In the genomic region with DNA sequence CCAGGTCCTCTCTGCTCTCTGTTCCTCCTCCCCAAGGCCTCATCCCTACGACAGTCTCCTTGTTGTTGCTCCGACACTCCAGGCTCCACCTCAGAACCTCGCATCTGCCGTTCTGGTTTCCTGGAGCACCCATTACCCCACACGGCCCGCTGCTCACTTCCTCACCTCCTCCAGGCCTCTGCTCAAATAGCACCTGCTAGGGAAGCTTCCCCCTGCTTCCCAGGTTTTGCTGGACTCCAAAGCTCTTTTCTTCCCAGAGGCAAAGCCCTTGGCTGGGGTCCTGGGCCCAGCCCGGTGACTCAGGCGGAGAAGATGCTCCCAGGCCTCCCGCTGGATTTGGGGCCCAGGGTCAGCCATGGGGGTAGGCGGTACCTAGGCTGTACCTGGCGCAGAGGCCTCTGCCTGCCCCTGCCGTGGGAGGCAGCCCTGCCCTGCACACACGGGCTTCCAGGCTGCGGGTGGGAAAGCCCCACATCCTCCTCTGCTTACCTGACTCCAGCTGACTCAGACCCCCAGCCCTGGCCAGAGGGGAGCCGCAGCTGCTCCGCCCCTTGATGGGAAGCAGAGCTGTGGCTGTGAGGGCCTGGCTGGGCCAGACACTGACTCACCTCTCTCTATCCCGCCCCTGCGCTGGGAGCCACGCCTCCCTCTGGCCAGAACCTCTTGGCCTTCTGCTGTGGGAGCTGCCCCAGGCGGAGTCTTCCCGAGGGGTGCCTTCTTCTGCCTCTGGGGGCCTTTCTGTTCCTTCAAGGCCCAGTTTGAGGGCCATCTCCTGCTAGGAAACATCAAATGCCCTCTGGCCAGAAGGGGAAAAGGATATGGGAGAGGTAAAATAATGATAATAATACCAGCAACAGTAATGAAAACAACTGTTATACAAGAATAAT, we compare ENCODE assay signal across 8 cellular contexts.
DNase-seq lines count a peak whose midpoint lies in the region; ATAC-seq and TF ChIP-seq lines count a peak whose summit lies in the region.

No MANE protein-coding gene starts in this region.

- H3K4me3 ChIP-seq in IMR-90 (ENCODE audit: insufficient read depth, low read depth, low read length) (peak overlapping the region; percentile 16), body of pancreas (no peak overlapping the region), stomach smooth muscle (ENCODE audit: low read length in 2 of 2) (peak overlapping the region; percentile 32 to 62)

- peak overlapping the region; percentile 95 for H3K4ac ChIP-seq in IMR-90 (ENCODE audit: low read depth, low read length)

- WGBS in IMR-90 (ENCODE audit: extremely low coverage in 2 of 2, insufficient read length in 1 of 2), 2 experiments = 88% methylated on average over 4 of the region's 21 CpGs; no CpG with 5 or more reads in 1 of the 2 experiments
- WGBS in body of pancreas, 2 donors = 43 to 48% methylated on average over 13 to 17 of the region's 21 CpGs

- peak overlapping the region; percentile 95 for H3K14ac ChIP-seq in IMR-90 (replicated peaks; ENCODE audit: low read depth, low read length)

- H3K27me3 ChIP-seq in IMR-90 (ENCODE audit: control insufficient read depth, insufficient read depth, low read length) (no peaks in the 10 kb centered on the region), body of pancreas (no peaks in the 10 kb centered on the region), stomach smooth muscle (ENCODE audit: control insufficient read depth in 1 of 2, insufficient read depth in 2 of 2, low read length in 2 of 2) (no peaks in the 10 kb centered on the region)

- peak overlapping the region; percentile 90 for H4K91ac ChIP-seq in IMR-90 (ENCODE audit: insufficient read depth, low read depth, low read length)

- H4K20me1 ChIP-seq in IMR-90 (ENCODE audit: insufficient read depth, low read length) = no peaks in the 10 kb centered on the region

- dilution Hi-C loops in IMR-90 (cut with HindIII; ENCODE audit: low sequenced_read_pairs, unreplicated experiment) = no loop called here

- intact Hi-C loops in IMR-90 (cut with micrococcal nuclease) (no loop called here), body of pancreas (cut with DNase I) (no loop called here)

- no TSS peak for BruUV-seq in IMR-90 (replicated peaks; lab: Mats Ljungman, UMichigan)

- peak overlapping the region; percentile 86 for H3K18ac ChIP-seq in IMR-90 (ENCODE audit: low read depth, low read length)

- DNase-seq in AG20443 (ENCODE audit: low spot score) (peak; percentile 97), IMR-90 (peak; percentile 97), body of pancreas (peak; percentile 77 to 95 (median 88)), kidney glomerular epithelial cell (lab: John Stamatoyannopoulos, UW) (peak; percentile 97), GM10266 (ENCODE audit: extremely low spot score) (no peak), NCI-H146 (lab: John Stamatoyannopoulos, UW) (no peak), hippocampal formation (lab: John Stamatoyannopoulos, UW) (no peak)

- H4K5ac ChIP-seq in IMR-90 (ENCODE audit: low read depth, low read length) = peak overlapping the region; percentile 82

- no peaks in the 10 kb centered on the region for H3K9me3 ChIP-seq in IMR-90 (ENCODE audit: control insufficient read depth, insufficient read depth, low read length)
- H3K9me3 ChIP-seq in body of pancreas = no peaks in the 10 kb centered on the region
- no peaks in the 10 kb centered on the region for H3K9me3 ChIP-seq in stomach smooth muscle (ENCODE audit: control insufficient read depth in 2 of 2, low read length in 2 of 2)

- POLR2A ChIA-PET in IMR-90 (lab: Charles Lee; ENCODE audit: unreplicated experiment) = no interaction called here

- peak overlapping the region; percentile 94 for H2BK20ac ChIP-seq in IMR-90 (ENCODE audit: low read depth, low read length)

- peak overlapping the region; percentile 87 to 97 for H4K8ac ChIP-seq in IMR-90 (ENCODE audit: low read depth in 2 of 2, low read length in 2 of 2)

- H3K9me1 ChIP-seq in IMR-90 (ENCODE audit: insufficient read depth, low read length) = peaks cover 29% of the 10 kb centered on the region

- H2AK9ac ChIP-seq in IMR-90 (replicated peaks; ENCODE audit: low read depth, low read length, poor library complexity) = peak overlapping the region; percentile 94

- peak overlapping the region; percentile 99 for H2BK15ac ChIP-seq in IMR-90 (ENCODE audit: low read depth, low read length)

- peak overlapping the region; percentile 79 for H2BK5ac ChIP-seq in IMR-90 (ENCODE audit: low read depth, low read length, poor library complexity, severe bottlenecking)

- peak overlapping the region; percentile 45; the same call in 1 of the 2 replicates for H3K56ac ChIP-seq in IMR-90 (ENCODE audit: extremely low read depth, insufficient read depth, low read length)

- in situ Hi-C loops in IMR-90 (cut with MboI; ENCODE audit: low sequenced_read_pairs) = no loop called here

- peaks cover 0 to 19% of the 10 kb centered on the region in 2 experiments; a peak in 2 of 4 replicates for H3K79me1 ChIP-seq in IMR-90 (ENCODE audit: low read depth in 1 of 2, low read length in 2 of 2)

- H2AK5ac ChIP-seq in IMR-90 (ENCODE audit: low read depth, low read length) = peak overlapping the region; percentile 98

- H3K4me1 ChIP-seq in IMR-90 (ENCODE audit: control insufficient read depth, insufficient read depth, low read length) (peaks cover 25% of the 10 kb centered on the region), body of pancreas (peaks cover 26% of the 10 kb centered on the region), stomach smooth muscle (ENCODE audit: control insufficient read depth, insufficient read depth, low read length) (peaks cover 21% of the 10 kb centered on the region)

- ATAC-seq in IMR-90 (ENCODE audit: low read depth) = peak; percentile 99
- peak; percentile 93 for ATAC-seq in body of pancreas

- peak overlapping the region; percentile 64 for H3K4me2 ChIP-seq in IMR-90 (ENCODE audit: low read depth, low read length)

- peak overlapping the region; percentile 78 for H3K23ac ChIP-seq in IMR-90 (ENCODE audit: low read depth, low read length)

- peak; percentile 45 for TF ChIP-seq POLR2A in IMR-90 (IDR thresholded peaks at IDR 0.05; ENCODE audit: low read depth, low read length)
- TF ChIP-seq POLR2A in body of pancreas (IDR thresholded peaks at IDR 0.05) = peak; percentile 72 to 82 (median 75)

- peak; percentile 36; the same call in 1 of the 2 replicates for TF ChIP-seq RAD21 in IMR-90 (IDR thresholded peaks at IDR 0.05; ENCODE audit: low read length)

- H3K36me3 ChIP-seq in IMR-90 (ENCODE audit: control insufficient read depth, insufficient read depth, low read length) (no peaks in the 10 kb centered on the region), body of pancreas (replicated peaks in 1 of 2; ENCODE audit: insufficient read depth in 1 of 2, low read depth in 2 of 2) (no peaks in the 10 kb centered on the region), stomach smooth muscle (ENCODE audit: control insufficient read depth in 2 of 2, insufficient read depth in 2 of 2, low read length in 2 of 2) (no peaks in the 10 kb centered on the region)

- H2AFZ ChIP-seq in IMR-90 (replicated peaks; ENCODE audit: low read length, poor library complexity) = peak overlapping the region; percentile 93

- TF ChIP-seq CTCF in IMR-90 (conservative IDR thresholded peaks at IDR 0.05; ENCODE audit: low read depth, low read length) (no peak), body of pancreas (IDR thresholded peaks at IDR 0.05) (no peak), GM10266 (IDR thresholded peaks at IDR 0.05; ENCODE audit: control insufficient read depth, insufficient read depth, low read depth, missing control alignments) (no peak)

- H3K27ac ChIP-seq in IMR-90 (ENCODE audit: insufficient read depth, low read length) = peak overlapping the region; percentile 72
- H3K27ac ChIP-seq in body of pancreas = peak overlapping the region; percentile 68 to 87 (median 78)
- peak overlapping the region; percentile 64 for H3K27ac ChIP-seq in stomach smooth muscle (ENCODE audit: low read length)

- CTCF ChIA-PET in IMR-90 (lab: Yijun Ruan, JAX) = interaction anchor here (0.5 to 1.0 kb wide), 4 partner anchors 40 to 120 kb away, joined by 3 read pairs; no protein-coding TSS in a partner anchor

- H3K9ac ChIP-seq in IMR-90 (ENCODE audit: low read depth, low read length) (peak overlapping the region; percentile 61), stomach smooth muscle (ENCODE audit: low read length in 2 of 2) (peak overlapping the region; percentile 19 to 55)

- peak overlapping the region; percentile 95 for H2BK120ac ChIP-seq in IMR-90 (ENCODE audit: low read depth, low read length)

TF ChIP-seq in IMR-90, 13 proteins besides CTCF, POLR2A, EP300 and RAD21 (continues in another document):
- TF ChIP-seq, protein P1, sequence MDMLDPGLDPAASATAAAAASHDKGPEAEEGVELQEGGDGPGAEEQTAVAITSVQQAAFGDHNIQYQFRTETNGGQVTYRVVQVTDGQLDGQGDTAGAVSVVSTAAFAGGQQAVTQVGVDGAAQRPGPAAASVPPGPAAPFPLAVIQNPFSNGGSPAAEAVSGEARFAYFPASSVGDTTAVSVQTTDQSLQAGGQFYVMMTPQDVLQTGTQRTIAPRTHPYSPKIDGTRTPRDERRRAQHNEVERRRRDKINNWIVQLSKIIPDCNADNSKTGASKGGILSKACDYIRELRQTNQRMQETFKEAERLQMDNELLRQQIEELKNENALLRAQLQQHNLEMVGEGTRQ (IDR thresholded peaks at IDR 0.05; ENCODE audit: low read depth, low read length) = no peak
- TF ChIP-seq RCOR1 (IDR thresholded peaks at IDR 0.05; ENCODE audit: insufficient replicate concordance, low read length) (no peak), MAFK (IDR thresholded peaks at IDR 0.05; ENCODE audit: low read depth, low read length) (no peak), MXI1 (IDR thresholded peaks at IDR 0.05; ENCODE audit: borderline replicate concordance, low read depth, low read length) (peak; percentile 6; the same call in 1 of the 2 replicates), CHD1 (IDR thresholded peaks at IDR 0.05; ENCODE audit: low read depth, low read length) (no peak), RFX5 (IDR thresholded peaks at IDR 0.05; ENCODE audit: low read depth, low read length) (0 out of 2 replicates have a peak, but pooled peaks have one; percentile 11), NFE2L2 (IDR thresholded peaks at IDR 0.05; ENCODE audit: low read depth, low read length) (no peak; the same call in 1 of the 2 replicates), SMC3 (IDR thresholded peaks at IDR 0.05; ENCODE audit: low read depth, low read length) (peak; percentile 2; the same call in 1 of the 2 replicates), MAZ (IDR thresholded peaks at IDR 0.05; ENCODE audit: borderline replicate concordance, low read depth, low read length) (peak; percentile 74; the same call in 1 of the 2 replicates)
- TF ChIP-seq, protein P2, sequence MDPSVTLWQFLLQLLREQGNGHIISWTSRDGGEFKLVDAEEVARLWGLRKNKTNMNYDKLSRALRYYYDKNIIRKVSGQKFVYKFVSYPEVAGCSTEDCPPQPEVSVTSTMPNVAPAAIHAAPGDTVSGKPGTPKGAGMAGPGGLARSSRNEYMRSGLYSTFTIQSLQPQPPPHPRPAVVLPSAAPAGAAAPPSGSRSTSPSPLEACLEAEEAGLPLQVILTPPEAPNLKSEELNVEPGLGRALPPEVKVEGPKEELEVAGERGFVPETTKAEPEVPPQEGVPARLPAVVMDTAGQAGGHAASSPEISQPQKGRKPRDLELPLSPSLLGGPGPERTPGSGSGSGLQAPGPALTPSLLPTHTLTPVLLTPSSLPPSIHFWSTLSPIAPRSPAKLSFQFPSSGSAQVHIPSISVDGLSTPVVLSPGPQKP (IDR thresholded peaks at IDR 0.05; ENCODE audit: borderline replicate concordance, low read depth, low read length) = no peak

Comparison
In these comparisons a context has a peak if more than half of its experiments do, and no peak if none do; other contexts are left out.
1. DNase-seq: peak in AG20443 (single experiment), IMR-90 (single experiment), body of pancreas (4 of 4) and kidney glomerular epithelial cell (single experiment); none in GM10266 (single experiment), NCI-H146 (single experiment) and hippocampal formation (0 of 2).
2. H3K4me3 ChIP-seq: peak in IMR-90 (single experiment) and stomach smooth muscle (2 of 2); none in body of pancreas (0 of 2).
3. Peak in every context shown above with its lines, with median percentiles within 50 percentile points of each other: H3K27ac ChIP-seq.